In the genomic region with DNA sequence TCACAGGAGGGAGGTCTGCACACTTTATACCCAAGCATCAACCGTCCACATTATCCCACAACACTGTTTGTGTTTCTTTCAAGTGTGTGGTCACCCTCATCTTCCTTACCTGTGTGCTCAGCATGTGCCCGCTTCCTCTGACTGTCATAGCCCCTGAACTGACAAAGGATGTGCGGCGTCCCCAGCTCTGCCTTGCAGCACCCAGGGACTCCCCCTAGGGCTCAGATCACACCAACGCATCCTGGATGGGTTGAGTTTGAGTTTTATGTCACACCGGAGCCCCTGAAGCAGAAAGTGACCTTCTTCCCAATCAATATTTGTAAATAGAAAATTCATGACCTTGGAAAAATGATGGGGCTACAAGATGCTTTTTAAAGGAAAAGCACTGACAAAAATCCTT, we compare ENCODE assay signal across 26 cellular contexts.
DNase-seq lines count a peak whose midpoint lies in the region; ATAC-seq and TF ChIP-seq lines count a peak whose summit lies in the region.
"Had no signal": no experiment of that assay in that cellular context is flagged by ENCODE, and none has a peak within 500 bp of the region (broad histone marks: within the 10 kb centered on the region; RNA-seq: fewer than 3 reads in every experiment).

No MANE protein-coding gene starts in this region.

- H3K36me3 ChIP-seq in WERI-Rb-1 (no peaks in the 10 kb centered on the region), mesendoderm (ENCODE audit: control insufficient read depth, insufficient read depth, low read length) (no peaks in the 10 kb centered on the region)
- H3K36me3 ChIP-seq: adrenal gland; BLaER1 treated with 17β-estradiol and CSF1 and Interleukin-3, amounts not matched to agents 10 nM and 100 nM; HAP-1; right atrium auricular region; SJSA1; stomach; tibial nerve had no signal

- H3K4me3 Mint-ChIP-seq in H9, result no peak overlapping the region
- no peak overlapping the region for H3K4me3 Mint-ChIP-seq in activated CD4-positive, alpha-beta memory T cell treated with anti-CD3 and anti-CD28 coated beads, Interleukin-2, amount 10 ng/mL, durations not matched to agents 7 days and 5 days
- H3K4me3 Mint-ChIP-seq: dendritic cell treated with granulocyte-macrophage colony-stimulating factor and Interleukin-4, amounts not matched to agents 40 ng/mL and 50 ng/mL, for 4 days; naive B cell; T-helper 1 cell treated with Interleukin-12 subunit alpha and Interleukin-12 subunit beta and Interleukin-4 antibody, amounts not matched to agents 30 μg/mL and 1 μg/mL, for 36 hours had no signal

- H4K91ac ChIP-seq in H9 (ENCODE audit: insufficient read length, low read depth, low read length), result no peak overlapping the region

- no peaks in the 10 kb centered on the region; a peak in 1 of 7 replicates for H3K36me3 Mint-ChIP-seq in H9 (ENCODE audit: insufficient read depth in 1 of 3, low read depth in 3 of 3)
- no peaks in the 10 kb centered on the region for H3K36me3 Mint-ChIP-seq in activated CD4-positive, alpha-beta memory T cell treated with anti-CD3 and anti-CD28 coated beads, Interleukin-2, amount 10 ng/mL, durations not matched to agents 7 days and 5 days (ENCODE audit: low read depth)
- H3K36me3 Mint-ChIP-seq: naive B cell had no signal

- H3K27ac ChIP-seq in AG04450 (ENCODE audit: low read depth, low read length), result no peak overlapping the region
- H3K27ac ChIP-seq in H9 (ENCODE audit: insufficient read length, low read depth, low read length), result no peak overlapping the region
- no peak overlapping the region for H3K27ac ChIP-seq in WERI-Rb-1
- H3K27ac ChIP-seq in mesendoderm (ENCODE audit: low read depth, low read length), result no peak overlapping the region
- H3K27ac ChIP-seq: adrenal gland; BLaER1 treated with 17β-estradiol and CSF1 and Interleukin-3, amounts not matched to agents 10 nM and 100 nM; right atrium auricular region; SJSA1; stomach; tibial nerve had no signal

- no peak for ATAC-seq in GM21786 (IDR thresholded peaks at IDR 0.05; ENCODE audit: unreplicated experiment)
- ATAC-seq: Panc1 had no signal

- no peaks in the 10 kb centered on the region for H4K20me1 ChIP-seq in H9 (ENCODE audit: control insufficient read depth, insufficient read depth, insufficient read length)
- H4K20me1 ChIP-seq: BLaER1 treated with 17β-estradiol and CSF1 and Interleukin-3, amounts not matched to agents 10 nM and 100 nM had no signal

- H3K4me2 ChIP-seq in H9 (ENCODE audit: insufficient read depth, insufficient read length, low read length) (no peak overlapping the region), mesendoderm (ENCODE audit: low read length) (no peak overlapping the region)
- H3K4me2 ChIP-seq: BLaER1 treated with 17β-estradiol and CSF1 and Interleukin-3, amounts not matched to agents 10 nM and 100 nM had no signal

- no peak overlapping the region for H3K23ac ChIP-seq in H9 (ENCODE audit: insufficient read length, low read depth, low read length)
- no peak overlapping the region for H3K23ac ChIP-seq in mesendoderm (ENCODE audit: low read length)

- no peak overlapping the region for H3K4me3 ChIP-seq in AG04450 (ENCODE audit: low read depth, low read length)
- H3K4me3 ChIP-seq in WERI-Rb-1 (ENCODE audit: low read depth, low read length), result no peak overlapping the region
- H3K4me3 ChIP-seq in mesendoderm (ENCODE audit: low read length), result no peak overlapping the region
- H3K4me3 ChIP-seq: adrenal gland; BLaER1 treated with 17β-estradiol and CSF1 and Interleukin-3, amounts not matched to agents 10 nM and 100 nM; HAP-1; right atrium auricular region; SJSA1; stomach; tibial nerve had no signal

- no peak overlapping the region for H2AFZ ChIP-seq in H9 (ENCODE audit: low read length)

- no peak overlapping the region for H2BK12ac ChIP-seq in H9 (ENCODE audit: insufficient read length, low read depth, low read length)

- H3K9ac ChIP-seq in H9 (ENCODE audit: extremely low read depth, insufficient read length, low read length) (no peak overlapping the region), mesendoderm (ENCODE audit: low read length) (no peak overlapping the region)
- H3K9ac ChIP-seq: BLaER1 treated with 17β-estradiol and CSF1 and Interleukin-3, amounts not matched to agents 10 nM and 100 nM had no signal

- POLR2A ChIA-PET in AG04450 (lab: Yijun Ruan, JAX), result no interaction called here
- POLR2A ChIA-PET in activated CD4-positive, alpha-beta memory T cell treated with anti-CD3 and anti-CD28 coated beads, Interleukin-2, amount 10 ng/mL, durations not matched to agents 7 days and 5 days (lab: Charles Lee), result no interaction called here

- TF ChIP-seq CTCF in AG04450 (IDR thresholded peaks at IDR 0.05; ENCODE audit: low read depth, low read length) (0 out of 2 replicates have a peak, but pooled peaks have one; percentile 8), H9 (conservative IDR thresholded peaks at IDR 0.05) (peak; percentile 68), WERI-Rb-1 (IDR thresholded peaks at IDR 0.05; ENCODE audit: low read depth, low read length) (peak; percentile 54)

- CTCF ChIA-PET in AG04450 (lab: Charles Lee), result no interaction called here
- CTCF ChIA-PET in activated CD4-positive, alpha-beta memory T cell treated with anti-CD3 and anti-CD28 coated beads, Interleukin-2, amount 10 ng/mL, durations not matched to agents 7 days and 5 days (lab: Charles Lee), result interaction anchor here (0.6 kb wide), 1 partner anchor 550 kb away, joined by 4 read pairs; no protein-coding TSS in a partner anchor

- H3K56ac ChIP-seq in H9 (ENCODE audit: insufficient read length, low read depth, low read length) (no peak overlapping the region), mesendoderm (ENCODE audit: low read length) (no peak overlapping the region)

- H3K9me3 ChIP-seq in AG04450 (ENCODE audit: control insufficient read depth, insufficient read depth, low read length) (peaks cover 14% of the 10 kb centered on the region), H9 (ENCODE audit: control insufficient read depth, low read depth, low read length) (no peaks in the 10 kb centered on the region), WERI-Rb-1 (ENCODE audit: severe bottlenecking) (no peaks in the 10 kb centered on the region)
- H3K9me3 ChIP-seq: adrenal gland; BLaER1 treated with 17β-estradiol and CSF1 and Interleukin-3, amounts not matched to agents 10 nM and 100 nM; HAP-1; right atrium auricular region; SJSA1; stomach; tibial nerve had no signal

- H3K79me2 ChIP-seq in H9 (ENCODE audit: insufficient read depth, low read length) (no peaks in the 10 kb centered on the region), mesendoderm (ENCODE audit: control insufficient read depth, insufficient read depth, low read length) (no peaks in the 10 kb centered on the region)

- H3K4me1 ChIP-seq in H9 (ENCODE audit: insufficient read depth, low read length) (peaks cover 6% of the 10 kb centered on the region), mesendoderm (ENCODE audit: control insufficient read depth, low read depth, low read length) (no peaks in the 10 kb centered on the region)
- H3K4me1 ChIP-seq: adrenal gland, HAP-1, right atrium auricular region, stomach, tibial nerve had no signal

- H3K14ac ChIP-seq in H9 (ENCODE audit: insufficient read depth, low read length), result no peak overlapping the region

- H3K4ac ChIP-seq in H9 (ENCODE audit: low read depth, low read length) (no peak overlapping the region), mesendoderm (ENCODE audit: low read depth, low read length) (no peak overlapping the region)

- H3K4me1 Mint-ChIP-seq in H9, result peaks cover 18 to 20% of the 10 kb centered on the region in 2 experiments
- H3K4me1 Mint-ChIP-seq in activated CD4-positive, alpha-beta memory T cell treated with anti-CD3 and anti-CD28 coated beads, Interleukin-2, amount 10 ng/mL, durations not matched to agents 7 days and 5 days, result peaks cover 2% of the 10 kb centered on the region
- H3K4me1 Mint-ChIP-seq: naive B cell had no signal

- H3T11ph ChIP-seq in H9 (ENCODE audit: low read length), result no peak overlapping the region

- no peak overlapping the region for H2BK5ac ChIP-seq in H9 (ENCODE audit: insufficient read length, low read length)
- H2BK5ac ChIP-seq in mesendoderm (ENCODE audit: low read length), result no peak overlapping the region

- H3K27me3 ChIP-seq in AG04450 (ENCODE audit: control insufficient read depth, insufficient read depth, low read length) (no peaks in the 10 kb centered on the region), H9 (ENCODE audit: insufficient read depth, low read length) (no peaks in the 10 kb centered on the region; the same call in 1 of the 2 replicates), WERI-Rb-1 (ENCODE audit: insufficient read depth, low read depth, severe bottlenecking) (no peaks in the 10 kb centered on the region), mesendoderm (ENCODE audit: insufficient read depth, low read length, poor library complexity) (no peaks in the 10 kb centered on the region)
- H3K27me3 ChIP-seq: adrenal gland; BLaER1 treated with 17β-estradiol and CSF1 and Interleukin-3, amounts not matched to agents 10 nM and 100 nM; right atrium auricular region; SJSA1; stomach; tibial nerve had no signal

- H2BK20ac ChIP-seq in H9 (ENCODE audit: low read depth, low read length, poor library complexity, severe bottlenecking), result no peak overlapping the region

- DNase-seq in AG04450 (ENCODE audit: low read depth, low spot score) (no peak), H9 (peak; percentile 73), WERI-Rb-1 (peak; percentile 22), mesendoderm (peak; percentile 45)
- no peak for DNase-seq in activated T-cell treated with anti-CD3 and anti-CD28 coated beads, Interleukin-2, amount 50 U/mL, for 48 hours
- no peak for DNase-seq in activated CD4-positive, alpha-beta memory T cell treated with anti-CD3 and anti-CD28 coated beads, Interleukin-2, amount 10 ng/mL, durations not matched to agents 7 days and 5 days
- DNase-seq in activated effector memory CD4-positive, alpha-beta T cell treated with anti-CD3 and anti-CD28 coated beads, Interleukin-2, amount 50 U/mL, for 16 hours, result no peak
- DNase-seq: activated CD8-positive, alpha-beta memory T cell treated with anti-CD3 and anti-CD28 coated beads, Interleukin-2, amount 50 U/mL, for 48 hours; activated gamma-delta T cell treated with Interleukin-2 at 50 U/mL for 16 hours; adrenal gland; glutamatergic neuron; KBM-7; mesenchymal stem cell; naive B cell; NCI-H1694 treated with DMSO at 0.1 percent for 48 hours; stimulated activated CD4-positive, alpha-beta T cell treated with anti-CD3 and anti-CD28 coated beads, Interleukin-12 subunit alpha, Interleukin-12 subunit beta, amount 100 ng/mL, for 4 hours; stomach had no signal

- H2BK15ac ChIP-seq in H9 (ENCODE audit: low read depth, low read length), result no peak overlapping the region
- no peak overlapping the region for H2BK15ac ChIP-seq in mesendoderm (replicated peaks; ENCODE audit: low read depth)

- H3K18ac ChIP-seq in H9 (ENCODE audit: insufficient read length, low read depth, low read length) (no peak overlapping the region), mesendoderm (ENCODE audit: low read length) (no peak overlapping the region)

- peak overlapping the region in 1 of 3 experiments; percentile 23; a peak in 1 of 7 replicates for H3K27ac Mint-ChIP-seq in H9
- no peak overlapping the region for H3K27ac Mint-ChIP-seq in activated CD4-positive, alpha-beta memory T cell treated with anti-CD3 and anti-CD28 coated beads, Interleukin-2, amount 10 ng/mL, durations not matched to agents 7 days and 5 days
- H3K27ac Mint-ChIP-seq: dendritic cell treated with granulocyte-macrophage colony-stimulating factor and Interleukin-4, amounts not matched to agents 40 ng/mL and 50 ng/mL, for 4 days; T-helper 1 cell treated with Interleukin-12 subunit alpha and Interleukin-12 subunit beta and Interleukin-4 antibody, amounts not matched to agents 30 μg/mL and 1 μg/mL, for 36 hours had no signal

- H4K5ac ChIP-seq in H9 (ENCODE audit: insufficient read length, low read depth, low read length) (no peak overlapping the region), mesendoderm (ENCODE audit: low read length) (no peak overlapping the region)

- no peaks in the 10 kb centered on the region for H3K23me2 ChIP-seq in H9 (ENCODE audit: insufficient read length, low read depth, low read length, poor library complexity, severe bottlenecking)

- H3K27me3 Mint-ChIP-seq in H9 (ENCODE audit: low read depth), result no peaks in the 10 kb centered on the region; the same call in 1 of the 2 replicates
- H3K27me3 Mint-ChIP-seq in activated CD4-positive, alpha-beta memory T cell treated with anti-CD3 and anti-CD28 coated beads, Interleukin-2, amount 10 ng/mL, durations not matched to agents 7 days and 5 days, result peaks cover 1% of the 10 kb centered on the region
- H3K27me3 Mint-ChIP-seq: dendritic cell treated with granulocyte-macrophage colony-stimulating factor and Interleukin-4, amounts not matched to agents 40 ng/mL and 50 ng/mL, for 4 days; naive B cell had no signal

- H3K9me3 Mint-ChIP-seq in H9, result peaks cover 0 to 3% of the 10 kb centered on the region in 2 experiments; a peak in 2 of 5 replicates
- H3K9me3 Mint-ChIP-seq in activated CD4-positive, alpha-beta memory T cell treated with anti-CD3 and anti-CD28 coated beads, Interleukin-2, amount 10 ng/mL, durations not matched to agents 7 days and 5 days, result peaks cover 2% of the 10 kb centered on the region
- H3K9me3 Mint-ChIP-seq: T-helper 1 cell treated with Interleukin-12 subunit alpha and Interleukin-12 subunit beta and Interleukin-4 antibody, amounts not matched to agents 30 μg/mL and 1 μg/mL, for 36 hours had no signal

- H3K79me1 ChIP-seq in H9 (ENCODE audit: insufficient read depth, low read depth, low read length, poor library complexity, severe bottlenecking) (no peaks in the 10 kb centered on the region), mesendoderm (ENCODE audit: low read length) (no peaks in the 10 kb centered on the region)

- H4K8ac ChIP-seq in H9 (replicated peaks; ENCODE audit: insufficient read length, low read depth, low read length), result no peak overlapping the region
- H4K8ac ChIP-seq in mesendoderm (ENCODE audit: low read depth, low read length), result no peak overlapping the region

- no CpG with 5 or more reads among the region's 6 CpGs for WGBS in H9 (ENCODE audit: extremely low coverage, insufficient read length, low lambda C conversion rate)
- WGBS in mesendoderm (ENCODE audit: extremely low coverage, insufficient coverage, low lambda C conversion rate), result no CpG with 5 or more reads among the region's 6 CpGs

- H2BK120ac ChIP-seq in H9 (ENCODE audit: low read depth, low read length, poor library complexity, severe bottlenecking) (no peak overlapping the region), mesendoderm (ENCODE audit: low read depth, low read length) (no peak overlapping the region)

- H2AK5ac ChIP-seq in H9 (ENCODE audit: insufficient read length, low read length) (no peak overlapping the region), mesendoderm (ENCODE audit: low read length) (no peak overlapping the region)

Comparison
In these comparisons a context has a peak if more than half of its experiments do, and no peak if none do; other contexts are left out.
1. DNase-seq: peak in H9 (single experiment), WERI-Rb-1 (single experiment) and mesendoderm (single experiment); none in AG04450 (single experiment), activated T-cell treated with anti-CD3 and anti-CD28 coated beads, Interleukin-2, amount 50 U/mL, for 48 hours (0 of 2), activated CD4-positive, alpha-beta memory T cell treated with anti-CD3 and anti-CD28 coated beads, Interleukin-2, amount 10 ng/mL, durations not matched to agents 7 days and 5 days (single experiment) and activated effector memory CD4-positive, alpha-beta T cell treated with anti-CD3 and anti-CD28 coated beads, Interleukin-2, amount 50 U/mL, for 16 hours (single experiment).
2. CTCF ChIP-seq: peak in every context shown above with its lines; median percentile 68 in H9; 54 in WERI-Rb-1; 8 in AG04450.